33 cellular contexts compared by ENCODE assay signal in genomic region chr1:37125295-37125694, GRCh38.
"Had no signal": no experiment of that assay in that cellular context is flagged by ENCODE, and none has a peak within 500 bp of the region (broad histone marks: within the 10 kb centered on the region; RNA-seq: fewer than 3 reads in every experiment).

No MANE protein-coding gene starts in this region.

- H3K27me3 ChIP-seq: MG63 had no signal

- H3K9me3 ChIP-seq: MG63 had no signal

- DNase-seq: Karpas-422, Kasumi-1, MG63, MM.1S, MV-4-11, NCI-H1048, NCI-H1092, NCI-H1105, NCI-H1105 treated with DMSO at 0.1 percent for 48 hours, NCI-H1417, NCI-H1417 treated with DMSO at 0.1 percent for 48 hours, NCI-H1436, NCI-H1436 treated with DMSO at 0.1 percent for 48 hours, NCI-H146, NCI-H1694, NCI-H1694 treated with DMSO at 0.1 percent for 48 hours, NCI-H187, NCI-H187 treated with DMSO at 0.1 percent for 48 hours, NCI-H1930, NCI-H2029, NCI-H2081, NCI-H2081 treated with DMSO at 0.1 percent for 48 hours, NCI-H2107, NCI-H2171, NCI-H2171 treated with DMSO at 0.1 percent for 48 hours, NCI-H2227 treated with DMSO at 0.1 percent for 48 hours, NCI-H226, NCI-H345, NCI-H446, NCI-H446 treated with DMSO at 0.1 percent for 48 hours, NCI-H510A, NCI-H510A treated with DMSO at 0.1 percent for 48 hours, NCI-H524 had no signal

- H3K36me3 ChIP-seq: MG63 had no signal

- H3K4me3 ChIP-seq: MG63 had no signal
